ENCODE assay signal across 2 cellular contexts in genomic region chr11:66112640-66113098, GRCh38.
TF ChIP-seq lines count a peak whose summit lies in the region.

No MANE protein-coding gene starts in this region.

TF ChIP-seq in liver, 16 proteins besides CTCF, POLR2A, EP300 and RAD21 (continued from another document):
- no peak for TF ChIP-seq HNF4A (conservative IDR thresholded peaks at IDR 0.05)
TF ChIP-seq in liver: peak in this region for 1.

TF ChIP-seq in HepG2, 621 proteins besides CTCF, POLR2A, EP300 and RAD21 (continued from another document):
- no peak for TF ChIP-seq ZBTB21 (CRISPR knock-in tag; IDR thresholded peaks at IDR 0.05)
